In genomic region chr4:56977321-56978012, GRCh38 we compare ENCODE assay signal across 1 cellular context.
TF ChIP-seq lines count a peak whose summit lies in the region.

Gene NOA1 (minus strand): TSS chr4:56977606. CDS start chr4:56977585, 21 bp downstream.

TF ChIP-seq in HepG2, 621 proteins besides CTCF, POLR2A, EP300 and RAD21 (continued from another document and continues in another):
- TF ChIP-seq ZNF646 (CRISPR knock-in tag; IDR thresholded peaks at IDR 0.05) (no peak), BCL3 (CRISPR knock-in tag; IDR thresholded peaks at IDR 0.05) (peak; percentile 53; the same call in 1 of the 2 replicates), THAP7 (CRISPR knock-in tag; IDR thresholded peaks at IDR 0.05) (no peak), RORA (CRISPR knock-in tag; IDR thresholded peaks at IDR 0.05) (no peak), ZNF563 (CRISPR knock-in tag; IDR thresholded peaks at IDR 0.05) (no peak), MTF2 (CRISPR knock-in tag; IDR thresholded peaks at IDR 0.05; ENCODE audit: borderline replicate concordance) (0 out of 2 replicates have a peak, but pooled peaks have one; percentile 68), CBX1 (IDR thresholded peaks at IDR 0.05; ENCODE audit: low read depth) (peak; percentile 32), TCF7 (IDR thresholded peaks at IDR 0.05; ENCODE audit: low read depth) (no peak), SYNCRIP (IDR thresholded peaks at IDR 0.05; ENCODE audit: insufficient read depth, low read depth, low read length) (no peak), SP2 (CRISPR knock-in tag; IDR thresholded peaks at IDR 0.05) (no peak), RBFOX2 (IDR thresholded peaks at IDR 0.05; ENCODE audit: low read depth, low read length) (peak; percentile 70), ZNF264 (CRISPR knock-in tag; IDR thresholded peaks at IDR 0.05) (no peak), ZNF792 (CRISPR knock-in tag; IDR thresholded peaks at IDR 0.05) (peak; percentile 42; the same call in 1 of the 2 replicates), RFX5 (IDR thresholded peaks at IDR 0.05; ENCODE audit: low read depth, low read length) (no peak), ZMYM4 (CRISPR knock-in tag; IDR thresholded peaks at IDR 0.05) (peak; percentile 81), SRSF4 (IDR thresholded peaks at IDR 0.05; ENCODE audit: low read depth, low read length, poor library complexity, severe bottlenecking) (no peak), SMYD3 (CRISPR knock-in tag; IDR thresholded peaks at IDR 0.05) (no peak), MED1 (CRISPR knock-in tag; IDR thresholded peaks at IDR 0.05) (peak; percentile 13; the same call in 1 of the 2 replicates), GATA4 (IDR thresholded peaks at IDR 0.05; ENCODE audit: borderline replicate concordance, low read depth) (no peak; the same call in 1 of the 2 replicates), ZNF124 (CRISPR knock-in tag; IDR thresholded peaks at IDR 0.05) (no peak), MTERF4 (CRISPR knock-in tag; IDR thresholded peaks at IDR 0.05) (no peak), MAZ (IDR thresholded peaks at IDR 0.05; ENCODE audit: borderline replicate concordance, low read depth, low read length) (no peak), MAZ (CRISPR knock-in tag; IDR thresholded peaks at IDR 0.05; ENCODE audit: low read depth) (peak; percentile 20; the same call in 1 of the 2 replicates), NCOA5 (CRISPR knock-in tag; IDR thresholded peaks at IDR 0.05) (no peak), JARID2 (CRISPR knock-in tag; IDR thresholded peaks at IDR 0.05; ENCODE audit: insufficient replicate concordance) (no peak), TBX2 (CRISPR knock-in tag; IDR thresholded peaks at IDR 0.05; ENCODE audit: borderline replicate concordance) (peak; percentile 6; the same call in 1 of the 2 replicates), FLYWCH1 (CRISPR knock-in tag; IDR thresholded peaks at IDR 0.05) (no peak), ZNF451 (CRISPR knock-in tag; IDR thresholded peaks at IDR 0.05) (no peak), SNAPC4 (CRISPR knock-in tag; IDR thresholded peaks at IDR 0.05) (no peak; the same call in 1 of the 2 replicates), ZNF329 (CRISPR knock-in tag; IDR thresholded peaks at IDR 0.05; ENCODE audit: low read depth) (no peak), ZNF747 (CRISPR knock-in tag; IDR thresholded peaks at IDR 0.05; ENCODE audit: borderline replicate concordance) (peak; percentile 57; the same call in 1 of the 2 replicates), ARID4A (CRISPR knock-in tag; IDR thresholded peaks at IDR 0.05; ENCODE audit: borderline replicate concordance) (peak; percentile 86), KMT2A (CRISPR knock-in tag; IDR thresholded peaks at IDR 0.05) (peak; percentile 76), MED8 (CRISPR knock-in tag; IDR thresholded peaks at IDR 0.05; ENCODE audit: insufficient replicate concordance) (peak; percentile 49), MXD3 (CRISPR knock-in tag; IDR thresholded peaks at IDR 0.05) (no peak), MXI1 (IDR thresholded peaks at IDR 0.05; ENCODE audit: borderline replicate concordance, low read depth, low read length) (peak; percentile 87; the same call in 1 of the 3 replicates), PHB2 (IDR thresholded peaks at IDR 0.05; ENCODE audit: partially characterized antibody) (no peak), NFRKB (IDR thresholded peaks at IDR 0.05) (no peak), XBP1 (CRISPR knock-in tag; IDR thresholded peaks at IDR 0.05) (no peak), PCBP1 (IDR thresholded peaks at IDR 0.05; ENCODE audit: borderline replicate concordance, low read depth, low read length) (no peak), PRPF4 (IDR thresholded peaks at IDR 0.05; ENCODE audit: low read depth, low read length, poor library complexity, severe bottlenecking) (no peak), GFI1 (CRISPR knock-in tag; IDR thresholded peaks at IDR 0.05; ENCODE audit: borderline replicate concordance) (no peak), KLF13 (CRISPR knock-in tag; IDR thresholded peaks at IDR 0.05) (no peak), DBP (CRISPR knock-in tag; IDR thresholded peaks at IDR 0.05; ENCODE audit: not compliant biosample characterization) (peak; percentile 38)
